ENCODE assay signal across 23 cellular contexts in genomic region chr4:138485498-138485897, GRCh38.
"Had no signal": no experiment of that assay in that cellular context is flagged by ENCODE, and none has a peak within 500 bp of the region (broad histone marks: within the 10 kb centered on the region; RNA-seq: fewer than 3 reads in every experiment).

No MANE protein-coding gene starts in this region.

- H3K79me2 ChIP-seq: hepatocyte had no signal

- FAIRE-seq: endothelial cell of umbilical vein, frontal cortex, islet of Langerhans, keratinocyte had no signal

- ATAC-seq: foreskin keratinocyte; gastroesophageal sphincter; heart left ventricle; left cardiac atrium; left lung; left ventricle myocardium superior; lower lobe of right lung; naive thymus-derived CD4-positive, alpha-beta T cell had no signal

- H3K4me3 ChIP-seq: colonic mucosa, dorsolateral prefrontal cortex, esophagus muscularis mucosa, gastroesophageal sphincter, heart left ventricle, hepatocyte, left lung, lower lobe of right lung had no signal

- H3K27me3 ChIP-seq: colonic mucosa, dorsolateral prefrontal cortex, esophagus muscularis mucosa, foreskin keratinocyte, gastroesophageal sphincter, heart left ventricle, hepatocyte, left lung had no signal

- H3K4me1 ChIP-seq: colonic mucosa, foreskin keratinocyte, left lung, lower lobe of right lung had no signal

- H3K27ac ChIP-seq: colonic mucosa, dorsolateral prefrontal cortex, esophagus muscularis mucosa, foreskin keratinocyte, gastroesophageal sphincter, heart left ventricle, hepatocyte, left lung, lower lobe of right lung had no signal

- H3K9me3 Mint-ChIP-seq: memory B cell had no signal

- H3K36me3 Mint-ChIP-seq: memory B cell; naive thymus-derived CD4-positive, alpha-beta T cell had no signal

- H3K4me1 Mint-ChIP-seq: memory B cell had no signal

- H3K36me3 ChIP-seq: colonic mucosa, esophagus muscularis mucosa, gastroesophageal sphincter, heart left ventricle, left lung, lower lobe of right lung had no signal

- H3K4me2 ChIP-seq: hepatocyte had no signal

- H3K9me3 ChIP-seq: colonic mucosa, esophagus muscularis mucosa, gastroesophageal sphincter, heart left ventricle, lower lobe of right lung had no signal

- H3K4me3 Mint-ChIP-seq: memory B cell; naive thymus-derived CD4-positive, alpha-beta T cell had no signal

- DNase-seq: colonic mucosa; dermis blood vessel endothelial cell; dorsolateral prefrontal cortex; effector CD4-positive, alpha-beta T cell; effector memory CD4-positive, alpha-beta T cell; foreskin keratinocyte; heart left ventricle; hypothalamus; left cardiac atrium; left lung; left ventricle myocardium superior; lower lobe of right lung; mesendoderm; midbrain; naive thymus-derived CD4-positive, alpha-beta T cell had no signal

- H3K27ac Mint-ChIP-seq: memory B cell; naive thymus-derived CD4-positive, alpha-beta T cell had no signal

- H2AFZ ChIP-seq: hepatocyte had no signal
